ENCODE assay signal across 23 cellular contexts in the genomic region with DNA sequence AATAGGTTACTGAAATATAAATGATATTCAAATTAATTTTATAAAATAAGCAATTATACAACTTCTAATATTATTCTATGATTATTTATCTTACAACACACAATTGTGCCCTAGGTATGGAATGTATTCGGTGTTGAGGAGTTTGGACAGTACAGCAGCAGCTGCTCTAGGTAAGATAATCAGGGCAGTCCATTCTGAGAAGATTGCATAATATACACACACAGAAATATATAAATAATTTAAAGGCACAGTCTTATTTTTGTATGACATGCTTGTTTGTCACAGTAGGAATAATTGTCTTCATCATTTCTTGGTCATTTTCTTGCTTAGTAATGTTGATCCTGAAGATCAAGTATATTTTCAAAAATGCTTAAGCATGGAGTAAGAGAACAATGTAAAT.
"Had no signal": no experiment of that assay in that cellular context is flagged by ENCODE, and none has a peak within 500 bp of the region (broad histone marks: within the 10 kb centered on the region; RNA-seq: fewer than 3 reads in every experiment).

No MANE protein-coding gene starts in this region.

- ATAC-seq: activated CD8-positive, alpha-beta memory T cell treated with anti-CD3 and anti-CD28 coated beads, Interleukin-2, amount 10 ng/mL, durations not matched to agents 7 days and 5 days; activated CD8-positive, alpha-beta T cell treated with anti-CD3 and anti-CD28 coated beads, Interleukin-2, amount 10 ng/mL, durations not matched to agents 7 days and 5 days; PC-3; T-helper 17 cell had no signal

- H3K4me3 Mint-ChIP-seq: activated CD8-positive, alpha-beta memory T cell treated with anti-CD3 and anti-CD28 coated beads, Interleukin-2, amount 10 ng/mL, durations not matched to agents 7 days and 5 days; activated CD8-positive, alpha-beta T cell treated with anti-CD3 and anti-CD28 coated beads, Interleukin-2, amount 10 ng/mL, durations not matched to agents 7 days and 5 days; activated naive CD4-positive, alpha-beta T cell treated with anti-CD3 and anti-CD28 coated beads, Interleukin-2, amount 50 U/mL, for 24 hours; activated T-cell treated with anti-CD3 and anti-CD28 coated beads, Interleukin-2, amount 50 U/mL, for 24 hours; activated T-helper 1 cell treated with anti-CD3 and anti-CD28 coated beads, Interleukin-12 subunit alpha, Interleukin-12 subunit beta, Interleukin-2, Interleukin-4 antibody, amounts not matched to agents 30 ng/mL and 10 ng/mL and 1 ng/mL, durations not matched to agents 14 hours and 24 hours and 36 hours; central memory CD8-positive, alpha-beta T cell; T-helper 17 cell had no signal

- DNase-seq: activated CD4-positive, alpha-beta T cell treated with anti-CD3 and anti-CD28 coated beads for 4 hours; activated CD8-positive, alpha-beta memory T cell treated with anti-CD3 and anti-CD28 coated beads, Interleukin-2, amount 10 ng/mL, durations not matched to agents 7 days and 5 days; activated CD8-positive, alpha-beta T cell treated with anti-CD3 and anti-CD28 coated beads, Interleukin-2, amount 10 ng/mL, durations not matched to agents 7 days and 5 days; activated effector memory CD4-positive, alpha-beta T cell treated with Interleukin-2 at 50 U/mL for 16 hours; activated naive CD4-positive, alpha-beta T cell; activated T-cell treated with anti-CD3 and anti-CD28 coated beads, Interleukin-2, amount 50 U/mL, for 24 hours; aorta; Kasumi-1; KBM-7; NCI-H1105 treated with DMSO at 0.1 percent for 48 hours; NCI-H1436 treated with DMSO at 0.1 percent for 48 hours; NCI-H187; NCI-H2081; NCI-H510A treated with DMSO at 0.1 percent for 48 hours; PC-3; SIG-M5; T-helper 17 cell; T-helper 9 cell had no signal

- H3K27me3 ChIP-seq: breast epithelium had no signal

- H3K27ac Mint-ChIP-seq: activated CD8-positive, alpha-beta memory T cell treated with anti-CD3 and anti-CD28 coated beads, Interleukin-2, amount 10 ng/mL, durations not matched to agents 7 days and 5 days; activated CD8-positive, alpha-beta T cell treated with anti-CD3 and anti-CD28 coated beads, Interleukin-2, amount 10 ng/mL, durations not matched to agents 7 days and 5 days; activated naive CD4-positive, alpha-beta T cell treated with anti-CD3 and anti-CD28 coated beads, Interleukin-2, amount 50 U/mL, for 24 hours; activated T-cell treated with anti-CD3 and anti-CD28 coated beads, Interleukin-2, amount 50 U/mL, for 24 hours; activated T-helper 1 cell treated with anti-CD3 and anti-CD28 coated beads, Interleukin-12 subunit alpha, Interleukin-12 subunit beta, Interleukin-2, Interleukin-4 antibody, amounts not matched to agents 30 ng/mL and 10 ng/mL and 1 ng/mL, durations not matched to agents 14 hours and 24 hours and 36 hours; T-helper 17 cell had no signal

- H3K9me3 ChIP-seq: breast epithelium had no signal

- H3K27me3 Mint-ChIP-seq: activated CD8-positive, alpha-beta memory T cell treated with anti-CD3 and anti-CD28 coated beads, Interleukin-2, amount 10 ng/mL, durations not matched to agents 7 days and 5 days; activated naive CD4-positive, alpha-beta T cell treated with anti-CD3 and anti-CD28 coated beads, Interleukin-2, amount 50 U/mL, for 24 hours; activated T-cell treated with anti-CD3 and anti-CD28 coated beads, Interleukin-2, amount 50 U/mL, for 24 hours; central memory CD8-positive, alpha-beta T cell; T-helper 17 cell had no signal

- H3K36me3 ChIP-seq: breast epithelium had no signal

- H3K4me1 ChIP-seq: breast epithelium had no signal

- FAIRE-seq: colon had no signal

- H3K36me3 Mint-ChIP-seq: activated CD8-positive, alpha-beta memory T cell treated with anti-CD3 and anti-CD28 coated beads, Interleukin-2, amount 10 ng/mL, durations not matched to agents 7 days and 5 days; activated naive CD4-positive, alpha-beta T cell treated with anti-CD3 and anti-CD28 coated beads, Interleukin-2, amount 50 U/mL, for 24 hours had no signal

- H3K4me1 Mint-ChIP-seq: activated CD8-positive, alpha-beta memory T cell treated with anti-CD3 and anti-CD28 coated beads, Interleukin-2, amount 10 ng/mL, durations not matched to agents 7 days and 5 days; activated naive CD4-positive, alpha-beta T cell treated with anti-CD3 and anti-CD28 coated beads, Interleukin-2, amount 50 U/mL, for 24 hours; central memory CD8-positive, alpha-beta T cell; T-helper 17 cell had no signal

- H3K4me3 ChIP-seq: breast epithelium had no signal

- H3K9me3 Mint-ChIP-seq: activated naive CD4-positive, alpha-beta T cell treated with anti-CD3 and anti-CD28 coated beads, Interleukin-2, amount 50 U/mL, for 24 hours; activated T-cell treated with anti-CD3 and anti-CD28 coated beads, Interleukin-2, amount 50 U/mL, for 24 hours had no signal

- H3K27ac ChIP-seq: breast epithelium had no signal
